ENCODE assay signal across 20 cellular contexts in genomic region chr11:2982214-2982613, GRCh38. TPM values are rescaled to one million over a fixed set of nuclear protein-coding genes. Genes with fewer than 3 reads are reported as not detected.
A peak's percentile ranks its signal among the peaks of the same experiment; 100 is the strongest.
DNase-seq lines count a peak whose midpoint lies in the region; ATAC-seq and TF ChIP-seq lines count a peak whose summit lies in the region.
"Had no signal": no experiment of that assay in that cellular context is flagged by ENCODE, and none has a peak within 500 bp of the region (broad histone marks: within the 10 kb centered on the region; RNA-seq: fewer than 3 reads in every experiment).

No MANE protein-coding gene starts in this region.

- H3K4me1 Mint-ChIP-seq in activated T-cell treated with anti-CD3 and anti-CD28 coated beads, Interleukin-2, amount 50 U/mL, for 24 hours (ENCODE audit: low read depth), result peaks cover 71% of the 10 kb centered on the region
- H3K4me1 Mint-ChIP-seq in CD8-positive, alpha-beta T cell (ENCODE audit: low read depth), result peaks cover 79% of the 10 kb centered on the region
- H3K4me1 Mint-ChIP-seq in T-helper 17 cell, result peaks cover 38% of the 10 kb centered on the region

- DNase-seq in activated T-cell treated with anti-CD3 and anti-CD28 coated beads, Interleukin-2, amount 50 U/mL, for 24 hours, result no peak
- DNase-seq in activated T-cell treated with anti-CD3 and anti-CD28 coated beads, Interleukin-2, amount 50 U/mL, for 48 hours, result no peak
- DNase-seq in CD8-positive, alpha-beta T cell, result no peak
- DNase-seq in T-helper 17 cell, result no peak
- peak; percentile 41 for DNase-seq in islet precursor cell
- DNase-seq in DMS114 treated with DMSO at 0.1 percent for 48 hours (lab: John Stamatoyannopoulos, UW; ENCODE audit: unreplicated experiment), result no peak
- DNase-seq in C1 segment of cervical spinal cord (lab: John Stamatoyannopoulos, UW), result no peak
- DNase-seq: activated effector memory CD4-positive, alpha-beta T cell treated with anti-CD3 and anti-CD28 coated beads, Interleukin-2, amount 50 U/mL, for 16 hours; DMS79; left colon; MM.1S; NCI-H1694 treated with DMSO at 0.1 percent for 48 hours; NCI-H226; nucleus accumbens; retina; stimulated activated naive CD4-positive, alpha-beta T cell treated with Interleukin-2 at 50 U/mL for 16 hours; upper lobe of left lung had no signal

- no peak overlapping the region for H3K27ac ChIP-seq in CD8-positive, alpha-beta T cell (ENCODE audit: low read depth, low read length)
- H3K27ac ChIP-seq: coronary artery, gastroesophageal sphincter, upper lobe of left lung had no signal

- H3K4me3 ChIP-seq in CD8-positive, alpha-beta T cell (ENCODE audit: low read depth, low read length), result no peak overlapping the region
- H3K4me3 ChIP-seq: coronary artery, gastroesophageal sphincter, upper lobe of left lung had no signal

- no peaks in the 10 kb centered on the region for H3K9me3 Mint-ChIP-seq in activated T-cell treated with anti-CD3 and anti-CD28 coated beads, Interleukin-2, amount 50 U/mL, for 24 hours
- H3K9me3 Mint-ChIP-seq in CD8-positive, alpha-beta T cell, result no peaks in the 10 kb centered on the region

- H3K9me3 ChIP-seq in CD8-positive, alpha-beta T cell (ENCODE audit: low read length), result no peaks in the 10 kb centered on the region
- no peaks in the 10 kb centered on the region for H3K9me3 ChIP-seq in T-helper 17 cell (ENCODE audit: control insufficient read depth, low read length, poor library complexity, severe bottlenecking)
- H3K9me3 ChIP-seq: gastroesophageal sphincter, upper lobe of left lung had no signal

- no peaks in the 10 kb centered on the region for H3K27me3 ChIP-seq in CD8-positive, alpha-beta T cell (ENCODE audit: insufficient read depth, low read length)
- H3K27me3 ChIP-seq: gastroesophageal sphincter, upper lobe of left lung had no signal

- TF ChIP-seq CTCF in CD8-positive, alpha-beta T cell (IDR thresholded peaks at IDR 0.05), result no peak

- no peak overlapping the region for H3K4me3 Mint-ChIP-seq in activated T-cell treated with anti-CD3 and anti-CD28 coated beads, Interleukin-2, amount 50 U/mL, for 24 hours
- H3K4me3 Mint-ChIP-seq in CD8-positive, alpha-beta T cell, result peak overlapping the region; percentile 57
- H3K4me3 Mint-ChIP-seq in T-helper 17 cell, result peak overlapping the region; percentile 78

- no peaks in the 10 kb centered on the region for H3K27me3 Mint-ChIP-seq in activated T-cell treated with anti-CD3 and anti-CD28 coated beads, Interleukin-2, amount 50 U/mL, for 24 hours
- H3K27me3 Mint-ChIP-seq in CD8-positive, alpha-beta T cell (ENCODE audit: low read depth), result no peaks in the 10 kb centered on the region
- no peaks in the 10 kb centered on the region for H3K27me3 Mint-ChIP-seq in T-helper 17 cell

- peaks cover 21% of the 10 kb centered on the region for H3K36me3 ChIP-seq in CD8-positive, alpha-beta T cell (ENCODE audit: insufficient read depth, low read length)

- intact Hi-C loops in CD8-positive, alpha-beta T cell (cut with DNase I, micrococcal nuclease), result no loop called here

- H3K4me1 ChIP-seq in CD8-positive, alpha-beta T cell (ENCODE audit: insufficient read depth, low read length), result peaks cover 80% of the 10 kb centered on the region

- peak overlapping the region; percentile 49 for H3K27ac Mint-ChIP-seq in activated T-cell treated with anti-CD3 and anti-CD28 coated beads, Interleukin-2, amount 50 U/mL, for 24 hours
- peak overlapping the region; percentile 90 for H3K27ac Mint-ChIP-seq in CD8-positive, alpha-beta T cell
- H3K27ac Mint-ChIP-seq in T-helper 17 cell, result peak overlapping the region; percentile 93

- ATAC-seq in CD8-positive, alpha-beta T cell, result no peak
- no peak for ATAC-seq in T-helper 17 cell
- no peak for ATAC-seq in HG03469 (IDR thresholded peaks at IDR 0.05; ENCODE audit: unreplicated experiment)
- ATAC-seq: gastroesophageal sphincter, left colon had no signal

- POLR2A ChIA-PET in CD8-positive, alpha-beta T cell (lab: Charles Lee), result interaction anchor here (1.9 kb wide), 1 partner anchor 32 kb away, joined by 7 read pairs; no protein-coding TSS in a partner anchor

- CTCF ChIA-PET in CD8-positive, alpha-beta T cell (lab: Charles Lee), result interaction anchor here (5.9 kb wide), 1 partner anchor 40 kb away, joined by 58 read pairs; no protein-coding TSS in a partner anchor

- H3K36me3 Mint-ChIP-seq in activated T-cell treated with anti-CD3 and anti-CD28 coated beads, Interleukin-2, amount 50 U/mL, for 24 hours (ENCODE audit: low read depth), result peaks cover 81% of the 10 kb centered on the region
- peaks cover 63% of the 10 kb centered on the region for H3K36me3 Mint-ChIP-seq in CD8-positive, alpha-beta T cell
- peaks cover 9% of the 10 kb centered on the region for H3K36me3 Mint-ChIP-seq in T-helper 17 cell (ENCODE audit: low read depth)

RNA-seq across cellular contexts. Expression of gene NAP1L4, which starts 9.9 kb away (rescaled TPM):
- 100 to 1,000 TPM; 276 to 290 TPM for total RNA-seq in CD8-positive, alpha-beta T cell
- total RNA-seq in T-helper 17 cell, result 100 to 1,000 TPM; 229 to 275 TPM

RNA-seq across cellular contexts. Expression of gene PHLDA2, which starts 53.0 kb away (rescaled TPM):
- 1 to 10 TPM in 1 of 2 experiments, under 1 TPM in 1; 0.61 to 1.6 TPM for total RNA-seq in CD8-positive, alpha-beta T cell
- total RNA-seq in T-helper 17 cell, result 1 to 10 TPM in 1 of 2 donors, under 1 TPM in 1; 0.96 to 2.8 TPM
